2 cellular contexts compared by ENCODE assay signal in genomic region chr13:89903115-89903514, GRCh38.
TF ChIP-seq lines count a peak whose summit lies in the region.

No MANE protein-coding gene starts in this region.

TF ChIP-seq in HepG2, 621 proteins besides CTCF, POLR2A, EP300 and RAD21 (continued from another document):
- no peak for TF ChIP-seq TFAP4 (IDR thresholded peaks at IDR 0.05; ENCODE audit: borderline replicate concordance, low read depth)
- no peak for TF ChIP-seq ZNF841 (CRISPR knock-in tag; IDR thresholded peaks at IDR 0.05; ENCODE audit: borderline replicate concordance)
TF ChIP-seq in HepG2: peak in this region for 1.

TF ChIP-seq in HEK293, 187 proteins besides CTCF, POLR2A, EP300 and RAD21 (continued from another document):
- TF ChIP-seq PRDM10 (tag by site-specific recombination; IDR thresholded peaks at IDR 0.05) (no peak), ZNF404 (tag by site-specific recombination; IDR thresholded peaks at IDR 0.05) (no peak), SETDB1 (IDR thresholded peaks at IDR 0.05; ENCODE audit: insufficient read length, low read length) (peak; percentile 42), ZNF473 (tag by site-specific recombination; IDR thresholded peaks at IDR 0.05) (no peak), OVOL3 (tag by site-specific recombination; IDR thresholded peaks at IDR 0.05) (no peak)
